Comparison of ENCODE assay signal across 8 cellular contexts in genomic region chr3:185823280-185824044, GRCh38. TPM values are rescaled to one million over a fixed set of nuclear protein-coding genes. Genes with fewer than 3 reads are reported as not detected.
DNase-seq lines count a peak whose midpoint lies in the region; ATAC-seq and TF ChIP-seq lines count a peak whose summit lies in the region.

No MANE protein-coding gene starts in this region.

- H3K4me1 Mint-ChIP-seq in activated T-helper 1 cell treated with anti-CD3 and anti-CD28 coated beads, Interleukin-12 subunit alpha, Interleukin-12 subunit beta, Interleukin-2, Interleukin-4 antibody, amounts not matched to agents 30 ng/mL and 10 ng/mL and 1 ng/mL, durations not matched to agents 14 hours and 24 hours and 36 hours (ENCODE audit: low read depth), result peaks cover 18% of the 10 kb centered on the region
- peaks cover 46% of the 10 kb centered on the region for H3K4me1 Mint-ChIP-seq in osteocyte (ENCODE audit: unreplicated experiment)

- H3K4me3 ChIP-seq in MG63, result peak overlapping the region; percentile 78

- H3K36me3 ChIP-seq in MG63, result peaks cover 16% of the 10 kb centered on the region

- no peaks in the 10 kb centered on the region for H3K36me3 Mint-ChIP-seq in activated T-helper 1 cell treated with anti-CD3 and anti-CD28 coated beads, Interleukin-12 subunit alpha, Interleukin-12 subunit beta, Interleukin-2, Interleukin-4 antibody, amounts not matched to agents 30 ng/mL and 10 ng/mL and 1 ng/mL, durations not matched to agents 14 hours and 24 hours and 36 hours (ENCODE audit: low read depth)
- peaks cover 4% of the 10 kb centered on the region for H3K36me3 Mint-ChIP-seq in osteocyte (ENCODE audit: unreplicated experiment)

- peaks cover 75% of the 10 kb centered on the region for H3K27me3 Mint-ChIP-seq in activated T-helper 1 cell treated with anti-CD3 and anti-CD28 coated beads, Interleukin-12 subunit alpha, Interleukin-12 subunit beta, Interleukin-2, Interleukin-4 antibody, amounts not matched to agents 30 ng/mL and 10 ng/mL and 1 ng/mL, durations not matched to agents 14 hours and 24 hours and 36 hours (ENCODE audit: insufficient read depth)
- H3K27me3 Mint-ChIP-seq in osteocyte (ENCODE audit: unreplicated experiment), result no peaks in the 10 kb centered on the region

- no peaks in the 10 kb centered on the region for H3K9me3 Mint-ChIP-seq in activated T-helper 1 cell treated with anti-CD3 and anti-CD28 coated beads, Interleukin-12 subunit alpha, Interleukin-12 subunit beta, Interleukin-2, Interleukin-4 antibody, amounts not matched to agents 30 ng/mL and 10 ng/mL and 1 ng/mL, durations not matched to agents 14 hours and 24 hours and 36 hours
- H3K9me3 Mint-ChIP-seq in osteocyte (ENCODE audit: unreplicated experiment), result no peaks in the 10 kb centered on the region

- no peaks in the 10 kb centered on the region for H3K27me3 ChIP-seq in MG63

- H3K4me3 Mint-ChIP-seq in activated T-helper 1 cell treated with anti-CD3 and anti-CD28 coated beads, Interleukin-12 subunit alpha, Interleukin-12 subunit beta, Interleukin-2, Interleukin-4 antibody, amounts not matched to agents 30 ng/mL and 10 ng/mL and 1 ng/mL, durations not matched to agents 14 hours and 24 hours and 36 hours, result peak overlapping the region; percentile 83
- H3K4me3 Mint-ChIP-seq in osteocyte (ENCODE audit: unreplicated experiment), result peak overlapping the region; percentile 91

- H3K27ac Mint-ChIP-seq in activated T-helper 1 cell treated with anti-CD3 and anti-CD28 coated beads, Interleukin-12 subunit alpha, Interleukin-12 subunit beta, Interleukin-2, Interleukin-4 antibody, amounts not matched to agents 30 ng/mL and 10 ng/mL and 1 ng/mL, durations not matched to agents 14 hours and 24 hours and 36 hours, result no peak overlapping the region
- peak overlapping the region; percentile 97 for H3K27ac Mint-ChIP-seq in osteocyte (ENCODE audit: unreplicated experiment)

- peak; percentile 22 for TF ChIP-seq CTCF in osteocyte (IDR thresholded peaks at IDR 0.05)

- ATAC-seq in GM18861 (IDR thresholded peaks at IDR 0.05; ENCODE audit: unreplicated experiment), result no peak
- ATAC-seq in HG03439 (IDR thresholded peaks at IDR 0.05; ENCODE audit: unreplicated experiment), result no peak

- intact Hi-C loops in activated T-helper 1 cell treated with anti-CD3 and anti-CD28 coated beads, Interleukin-12 subunit alpha, Interleukin-12 subunit beta, Interleukin-2, Interleukin-4 antibody, amounts not matched to agents 30 ng/mL and 10 ng/mL and 1 ng/mL, durations not matched to agents 14 hours and 24 hours and 36 hours (cut with micrococcal nuclease), result loop anchor here (5.0 kb wide), 1 partner anchor 284 kb away; the partner anchor contains the start of gene ETV5

- no peaks in the 10 kb centered on the region for H3K9me3 ChIP-seq in MG63

- DNase-seq in ELF-1 (ENCODE audit: low read depth, low spot score) (peak; percentile 64), MG63 (peak; percentile 57), glomerular visceral epithelial cell (ENCODE audit: extremely low spot score) (peak; percentile 52), osteocyte (ENCODE audit: extremely low spot score, unreplicated experiment) (peak; percentile 88), dedifferentiated amniotic fluid mesenchymal stem cell (ENCODE audit: extremely low spot score) (no peak)
- no peak for DNase-seq in activated T-helper 1 cell treated with anti-CD3 and anti-CD28 coated beads, Interleukin-12 subunit alpha, Interleukin-12 subunit beta, Interleukin-2, Interleukin-4 antibody, amounts not matched to agents 30 ng/mL and 10 ng/mL and 1 ng/mL, durations not matched to agents 14 hours and 24 hours and 36 hours (ENCODE audit: low spot score)

RNA-seq across cellular contexts. Expression of gene IGF2BP2, which starts 1.4 kb away (rescaled TPM):
- 26.2 and 49.3 TPM in 2 replicates for total RNA-seq in MG63 (2014; rRNA removed; shearing (Covaris generic); ENCODE audit: low replicate concordance)
- 0.42 and 0.62 TPM in 2 replicates for total RNA-seq in activated T-helper 1 cell treated with anti-CD3 and anti-CD28 coated beads, Interleukin-12 subunit alpha, Interleukin-12 subunit beta, Interleukin-2, Interleukin-4 antibody, amounts not matched to agents 30 ng/mL and 10 ng/mL and 1 ng/mL, durations not matched to agents 14 hours and 24 hours and 36 hours
- total RNA-seq in osteocyte, result 96.7 and 101 TPM in 2 replicates

Comparison
In these comparisons a context has a peak if more than half of its experiments do, and no peak if none do; other contexts are left out.
1. DNase-seq: peak in ELF-1 (single experiment), MG63 (single experiment), glomerular visceral epithelial cell (single experiment) and osteocyte (single experiment); none in activated T-helper 1 cell treated with anti-CD3 and anti-CD28 coated beads, Interleukin-12 subunit alpha, Interleukin-12 subunit beta, Interleukin-2, Interleukin-4 antibody, amounts not matched to agents 30 ng/mL and 10 ng/mL and 1 ng/mL, durations not matched to agents 14 hours and 24 hours and 36 hours (single experiment) and dedifferentiated amniotic fluid mesenchymal stem cell (single experiment).
2. RNA of gene IGF2BP2, which starts 1.4 kb away (total RNA-seq): 96.7 to 101 TPM in osteocyte and 26.2 to 49.3 TPM in MG63; 0.42 to 0.62 TPM in activated T-helper 1 cell treated with anti-CD3 and anti-CD28 coated beads, Interleukin-12 subunit alpha, Interleukin-12 subunit beta, Interleukin-2, Interleukin-4 antibody, amounts not matched to agents 30 ng/mL and 10 ng/mL and 1 ng/mL, durations not matched to agents 14 hours and 24 hours and 36 hours; every median in the first group is over 10 times any median in the second.